Comparison of ENCODE assay signal across 1 cellular context in genomic region chr18:59514193-59514592, GRCh38.
TF ChIP-seq lines count a peak whose summit lies in the region.

No MANE protein-coding gene starts in this region.

TF ChIP-seq in HEK293, 187 proteins besides CTCF, POLR2A, EP300 and RAD21 (continued from another document):
- TF ChIP-seq PRDM10 (tag by site-specific recombination; IDR thresholded peaks at IDR 0.05) (peak; percentile 77), TSHZ1 (tag by site-specific recombination; IDR thresholded peaks at IDR 0.05; ENCODE audit: borderline replicate concordance) (0 out of 2 replicates have a peak, but pooled peaks have one; percentile 22), ZBTB20 (tag by site-specific recombination; IDR thresholded peaks at IDR 0.05) (no peak)
